In genomic region chr9:134643306-134643705, GRCh38 we compare ENCODE assay signal across 11 cellular contexts.
DNase-seq lines count a peak whose midpoint lies in the region; TF ChIP-seq lines count a peak whose summit lies in the region.
"Had no signal": no experiment of that assay in that cellular context is flagged by ENCODE, and none has a peak within 500 bp of the region (broad histone marks: within the 10 kb centered on the region; RNA-seq: fewer than 3 reads in every experiment).

No MANE protein-coding gene starts in this region.

- H3K27me3 ChIP-seq in NT2/D1 (ENCODE audit: insufficient read depth, insufficient read length) = peaks cover 9% of the 10 kb centered on the region
- H3K27me3 ChIP-seq in parathyroid adenoma (ENCODE audit: control insufficient read depth, insufficient read depth, low read length) = no peaks in the 10 kb centered on the region

- DNase-seq in AG09319 (ENCODE audit: extremely low read depth, low read depth) (peak; percentile 36), NT2/D1 (ENCODE audit: low read depth, low spot score) (no peak), fibroblast of gingiva (ENCODE audit: low read depth) (peak; percentile 55), DMS53 (lab: John Stamatoyannopoulos, UW) (no peak), DMS114 treated with DMSO at 0.1 percent for 48 hours (lab: John Stamatoyannopoulos, UW; ENCODE audit: unreplicated experiment) (no peak), kidney glomerular epithelial cell (lab: John Stamatoyannopoulos, UW) (no peak)
- DNase-seq in activated naive CD4-positive, alpha-beta T cell treated with anti-CD3 and anti-CD28 coated beads, Interleukin-2, amount 10 ng/mL, durations not matched to agents 7 days and 5 days = no peak
- DNase-seq: DMS 273 treated with DMSO at 0.1 percent for 48 hours had no signal

- H3K4me3 Mint-ChIP-seq in activated naive CD4-positive, alpha-beta T cell treated with anti-CD3 and anti-CD28 coated beads, Interleukin-2, amount 10 ng/mL, durations not matched to agents 7 days and 5 days = no peak overlapping the region
- H3K4me3 Mint-ChIP-seq: memory B cell had no signal

- no peaks in the 10 kb centered on the region for H3K36me3 Mint-ChIP-seq in activated naive CD4-positive, alpha-beta T cell treated with anti-CD3 and anti-CD28 coated beads, Interleukin-2, amount 10 ng/mL, durations not matched to agents 7 days and 5 days
- H3K36me3 Mint-ChIP-seq: memory B cell had no signal

- H3K4me2 ChIP-seq in parathyroid adenoma (ENCODE audit: low read length) = peak overlapping the region; percentile 14

- H3K9ac ChIP-seq in NT2/D1 (ENCODE audit: insufficient read length, low read depth) (peak overlapping the region; percentile 86), parathyroid adenoma (no peak overlapping the region)

- no peaks in the 10 kb centered on the region for H3K9me3 Mint-ChIP-seq in activated naive CD4-positive, alpha-beta T cell treated with anti-CD3 and anti-CD28 coated beads, Interleukin-2, amount 10 ng/mL, durations not matched to agents 7 days and 5 days
- H3K9me3 Mint-ChIP-seq: memory B cell had no signal

- H3K4me3 ChIP-seq in NT2/D1 (ENCODE audit: insufficient read length, low read depth) (peak overlapping the region; percentile 71), parathyroid adenoma (ENCODE audit: low read depth, low read length) (no peak overlapping the region)

- peaks cover 60% of the 10 kb centered on the region for H3K27me3 Mint-ChIP-seq in activated naive CD4-positive, alpha-beta T cell treated with anti-CD3 and anti-CD28 coated beads, Interleukin-2, amount 10 ng/mL, durations not matched to agents 7 days and 5 days

- no peak overlapping the region for H3K27ac Mint-ChIP-seq in activated naive CD4-positive, alpha-beta T cell treated with anti-CD3 and anti-CD28 coated beads, Interleukin-2, amount 10 ng/mL, durations not matched to agents 7 days and 5 days
- H3K27ac Mint-ChIP-seq: memory B cell had no signal

- H3K36me3 ChIP-seq in NT2/D1 (ENCODE audit: insufficient read depth, insufficient read length, low read length) (peaks cover 53% of the 10 kb centered on the region), parathyroid adenoma (ENCODE audit: control insufficient read depth, insufficient read depth, low read length) (no peaks in the 10 kb centered on the region)

- no peaks in the 10 kb centered on the region for H3K79me2 ChIP-seq in parathyroid adenoma

- no peak overlapping the region for H3K27ac ChIP-seq in parathyroid adenoma
- H3K27ac ChIP-seq: VCaP had no signal

- no peaks in the 10 kb centered on the region for H3K9me3 ChIP-seq in NT2/D1 (ENCODE audit: insufficient read depth, low read length)
- no peaks in the 10 kb centered on the region for H3K9me3 ChIP-seq in parathyroid adenoma (ENCODE audit: control insufficient read depth, low read length)

- H2AFZ ChIP-seq in parathyroid adenoma = no peak overlapping the region

- peaks cover 2% of the 10 kb centered on the region for H3K4me1 Mint-ChIP-seq in activated naive CD4-positive, alpha-beta T cell treated with anti-CD3 and anti-CD28 coated beads, Interleukin-2, amount 10 ng/mL, durations not matched to agents 7 days and 5 days
- H3K4me1 Mint-ChIP-seq: memory B cell had no signal

- H3K4me1 ChIP-seq in NT2/D1 (ENCODE audit: insufficient read depth, insufficient read length) (peaks cover 28% of the 10 kb centered on the region), parathyroid adenoma (no peaks in the 10 kb centered on the region)

- TF ChIP-seq CTCF in AG09319 (IDR thresholded peaks at IDR 0.05; ENCODE audit: low read depth, low read length) (no peak), parathyroid adenoma (IDR thresholded peaks at IDR 0.05) (no peak)

- CTCF ChIA-PET in activated naive CD4-positive, alpha-beta T cell treated with anti-CD3 and anti-CD28 coated beads, Interleukin-2, amount 10 ng/mL, durations not matched to agents 7 days and 5 days (lab: Charles Lee) = no interaction called here

Comparison
In these comparisons a context has a peak if more than half of its experiments do, and no peak if none do; other contexts are left out.
1. DNase-seq: peak in AG09319 (single experiment) and fibroblast of gingiva (single experiment); none in NT2/D1 (single experiment), DMS53 (single experiment), activated naive CD4-positive, alpha-beta T cell treated with anti-CD3 and anti-CD28 coated beads, Interleukin-2, amount 10 ng/mL, durations not matched to agents 7 days and 5 days (single experiment), DMS114 treated with DMSO at 0.1 percent for 48 hours (single experiment) and kidney glomerular epithelial cell (single experiment).